In genomic region chr1:153613406-153613805, GRCh38 we compare ENCODE assay signal across 11 cellular contexts. TPM values are rescaled to one million over a fixed set of nuclear protein-coding genes. Genes with fewer than 3 reads are reported as not detected.
DNase-seq lines count a peak whose midpoint lies in the region; ATAC-seq and TF ChIP-seq lines count a peak whose summit lies in the region.
"Had no signal": no experiment of that assay in that cellular context is flagged by ENCODE, and none has a peak within 500 bp of the region (broad histone marks: within the 10 kb centered on the region; RNA-seq: fewer than 3 reads in every experiment).

No MANE protein-coding gene starts in this region.

- H2AFZ ChIP-seq in ACC112 (ENCODE audit: low read length, unreplicated experiment), result peak overlapping the region; percentile 67
- no peak overlapping the region for H2AFZ ChIP-seq in trophoblast cell (ENCODE audit: insufficient read depth, low read length, poor library complexity)

- peak overlapping the region; percentile 93 for H3K4me3 ChIP-seq in ACC112 (ENCODE audit: low read depth, low read length)
- H3K4me3 ChIP-seq in SJCRH30, result peak overlapping the region; percentile 59
- peak overlapping the region; percentile 62 for H3K4me3 ChIP-seq in fibroblast of villous mesenchyme (ENCODE audit: low read depth, low read length)
- no peak overlapping the region for H3K4me3 ChIP-seq in trophoblast cell (ENCODE audit: low read depth, low read length)
- H3K4me3 ChIP-seq in mucosa of descending colon, result no peak overlapping the region
- H3K4me3 ChIP-seq: SK-N-MC had no signal

- no peak overlapping the region for H4K12ac ChIP-seq in trophoblast cell (ENCODE audit: low read depth, low read length)

- H2BK120ac ChIP-seq in trophoblast cell (ENCODE audit: insufficient read depth, low read length, poor library complexity), result no peak overlapping the region

- peaks cover 32% of the 10 kb centered on the region for H3K79me1 ChIP-seq in trophoblast cell (ENCODE audit: low read length)

- no peak for TF ChIP-seq CTCF in fibroblast of villous mesenchyme (IDR thresholded peaks at IDR 0.05; ENCODE audit: insufficient read depth, low read depth, low read length)
- TF ChIP-seq CTCF in mucosa of descending colon (IDR thresholded peaks at IDR 0.05), result no peak

- DNase-seq in SJCRH30 (no peak), fibroblast of villous mesenchyme (ENCODE audit: low read depth) (no peak), trophoblast cell (no peak), NCI-H187 treated with DMSO at 0.1 percent for 48 hours (lab: John Stamatoyannopoulos, UW) (no peak), mucosa of descending colon (no peak)
- DNase-seq in activated CD4-positive, alpha-beta T cell treated with anti-CD3 and anti-CD28 coated beads for 4 hours, result no peak
- DNase-seq: cortex of kidney had no signal

- no peak overlapping the region for H3K14ac ChIP-seq in trophoblast cell (ENCODE audit: low read length)

- peak overlapping the region; percentile 27 for H2AK5ac ChIP-seq in trophoblast cell (ENCODE audit: low read length)

- no peak overlapping the region for H3K4ac ChIP-seq in trophoblast cell (ENCODE audit: low read depth, low read length)

- no peak overlapping the region for H3K4me2 ChIP-seq in trophoblast cell (ENCODE audit: low read length)

- WGBS in trophoblast cell (ENCODE audit: extremely low coverage, insufficient coverage, insufficient read length), result no CpG with 5 or more reads among the region's 5 CpGs

- no peak for ATAC-seq in HG03457 (IDR thresholded peaks at IDR 0.05; ENCODE audit: unreplicated experiment)
- ATAC-seq in mucosa of descending colon, result no peak

- H3K4me1 ChIP-seq in ACC112 (ENCODE audit: control insufficient read depth, insufficient read depth, low read length, unreplicated experiment) (peaks cover 55% of the 10 kb centered on the region), SJCRH30 (peaks cover 22% of the 10 kb centered on the region), trophoblast cell (ENCODE audit: control insufficient read depth in 1 of 2, insufficient read depth in 2 of 2, low read length in 2 of 2) (peaks cover 45 to 53% of the 10 kb centered on the region in 2 experiments), mucosa of descending colon (ENCODE audit: low read depth) (peaks cover 38% of the 10 kb centered on the region)

- H3K79me2 ChIP-seq in ACC112 (ENCODE audit: control insufficient read depth, insufficient read depth, low read length, unreplicated experiment) (peaks cover 50% of the 10 kb centered on the region), trophoblast cell (ENCODE audit: control insufficient read depth, insufficient read depth, low read length, poor library complexity) (peaks cover under 1% of the 10 kb centered on the region)

- no peak overlapping the region for H2BK5ac ChIP-seq in trophoblast cell (ENCODE audit: low read depth, low read length, poor library complexity)

- H3K9ac ChIP-seq in trophoblast cell (ENCODE audit: low read length), result no peak overlapping the region

- H4K8ac ChIP-seq in trophoblast cell (ENCODE audit: low read depth, low read length), result no peak overlapping the region

- H3K27me3 ChIP-seq in ACC112 (ENCODE audit: insufficient read depth, low read length) (no peaks in the 10 kb centered on the region), SJCRH30 (no peaks in the 10 kb centered on the region), trophoblast cell (ENCODE audit: insufficient read depth, low read length) (no peaks in the 10 kb centered on the region)

- H3K27ac ChIP-seq in ACC112 (ENCODE audit: low read depth, low read length) (peak overlapping the region; percentile 74; the same call in 1 of the 2 replicates), SJCRH30 (no peak overlapping the region), trophoblast cell (ENCODE audit: low read depth, low read length) (no peak overlapping the region)
- H3K27ac ChIP-seq: SK-N-MC had no signal

- H3K9me3 ChIP-seq in SJCRH30 (replicated peaks) (no peaks in the 10 kb centered on the region), trophoblast cell (ENCODE audit: insufficient read depth, low read depth, low read length) (no peaks in the 10 kb centered on the region), mucosa of descending colon (no peaks in the 10 kb centered on the region)

- H3K36me3 ChIP-seq in ACC112 (ENCODE audit: insufficient read depth, low read length), result 0 out of 2 replicates have a peak, but pooled peaks cover 3% of the 10 kb centered on the region
- H3K36me3 ChIP-seq in SJCRH30, result no peaks in the 10 kb centered on the region
- H3K36me3 ChIP-seq in trophoblast cell (ENCODE audit: control insufficient read depth in 1 of 2, insufficient read depth in 2 of 2, low read length in 2 of 2), result peaks cover 0 to under 1% of the 10 kb centered on the region in 2 experiments
- H3K36me3 ChIP-seq in mucosa of descending colon (ENCODE audit: low read depth), result no peaks in the 10 kb centered on the region

- H4K91ac ChIP-seq in trophoblast cell (ENCODE audit: low read depth, low read length), result no peak overlapping the region

- intact Hi-C loops in mucosa of descending colon (cut with DNase I, micrococcal nuclease), result no loop called here

- H2BK12ac ChIP-seq in trophoblast cell (ENCODE audit: low read length), result peak overlapping the region; percentile 63

- H3K23ac ChIP-seq in trophoblast cell (ENCODE audit: low read length), result no peak overlapping the region

- H3K18ac ChIP-seq in trophoblast cell (ENCODE audit: low read length), result no peak overlapping the region

RNA-seq across cellular contexts. Expression of gene S100A16, which starts 0.5 kb away (rescaled TPM):
- total RNA-seq in SJCRH30 (2014; rRNA removed; shearing (Covaris generic)), result 46.6 and 50.7 TPM in 2 replicates
- total RNA-seq in fibroblast of villous mesenchyme (159 and 206 TPM in 2 replicates), mucosa of descending colon (100 to 1,000 TPM in 2 of 3 donors, 10 to 100 TPM in 1; 79.9 to 156 (median 139) TPM)
- 48.3 and 48.6 TPM in 2 replicates for polyA plus RNA-seq in trophoblast cell (2013)
- polyA plus RNA-seq: neural cell had no signal

RNA-seq across cellular contexts. Expression of gene S100A14, which starts 2.7 kb away (rescaled TPM):
- not detected in 2 replicates for total RNA-seq in SJCRH30 (2014; rRNA removed; shearing (Covaris generic))
- total RNA-seq in fibroblast of villous mesenchyme, result not detected in 2 replicates
- polyA plus RNA-seq in trophoblast cell (2013), result 20.0 and 21.0 TPM in 2 replicates
- total RNA-seq in mucosa of descending colon, result 100 to 1,000 TPM; 122 to 361 (median 325) TPM
- polyA plus RNA-seq: neural cell had no signal

RNA-seq across cellular contexts. Expression of gene S100A13, which starts 13.9 kb away (rescaled TPM):
- 100 and 113 TPM in 2 replicates for total RNA-seq in SJCRH30 (2014; rRNA removed; shearing (Covaris generic))
- total RNA-seq in fibroblast of villous mesenchyme, result 160 and 178 TPM in 2 replicates
- polyA plus RNA-seq in trophoblast cell (2013), result 409 and 437 TPM in 2 replicates
- total RNA-seq in mucosa of descending colon, result 100 to 1,000 TPM in 1 of 3 donors, 10 to 100 TPM in 2; 42.3 to 102 (median 43.9) TPM

RNA-seq across cellular contexts. Expression of gene S100A1, which starts 14.8 kb away (rescaled TPM):
- total RNA-seq in SJCRH30 (2014; rRNA removed; shearing (Covaris generic)), result 3.6 and 4.4 TPM in 2 replicates
- not detected in 2 replicates for total RNA-seq in fibroblast of villous mesenchyme
- 0.93 and 1.2 TPM in 2 replicates for polyA plus RNA-seq in trophoblast cell (2013)
- 1 to 10 TPM in 2 of 3 donors, under 1 TPM in 1; 0.20 to 5.6 (median 2.4) TPM for total RNA-seq in mucosa of descending colon
- polyA plus RNA-seq: neural cell had no signal

RNA-seq across cellular contexts. Expression of gene CHTOP, which starts 20.5 kb away (rescaled TPM):
- total RNA-seq in SJCRH30 (2014; rRNA removed; shearing (Covaris generic)), result 60.2 and 68.2 TPM in 2 replicates
- total RNA-seq in fibroblast of villous mesenchyme (41.9 and 47.9 TPM in 2 replicates), mucosa of descending colon (10 to 100 TPM; 64.2 to 71.8 (median 71.6) TPM)
- 72.8 and 73.0 TPM in 2 replicates for polyA plus RNA-seq in trophoblast cell (2013)

Comparison
In these comparisons a context has a peak if more than half of its experiments do, and no peak if none do; other contexts are left out.
1. H3K4me3 ChIP-seq: peak in ACC112 (single experiment), SJCRH30 (single experiment) and fibroblast of villous mesenchyme (single experiment); none in trophoblast cell (single experiment) and mucosa of descending colon (single experiment).
2. RNA of gene S100A14, which starts 2.7 kb away (total RNA-seq): 122 to 361 TPM in mucosa of descending colon; not detected in SJCRH30 and not detected in fibroblast of villous mesenchyme; every median in the first group is over 100 times any median in the second.